19 cellular contexts compared by ENCODE assay signal in the genomic region with DNA sequence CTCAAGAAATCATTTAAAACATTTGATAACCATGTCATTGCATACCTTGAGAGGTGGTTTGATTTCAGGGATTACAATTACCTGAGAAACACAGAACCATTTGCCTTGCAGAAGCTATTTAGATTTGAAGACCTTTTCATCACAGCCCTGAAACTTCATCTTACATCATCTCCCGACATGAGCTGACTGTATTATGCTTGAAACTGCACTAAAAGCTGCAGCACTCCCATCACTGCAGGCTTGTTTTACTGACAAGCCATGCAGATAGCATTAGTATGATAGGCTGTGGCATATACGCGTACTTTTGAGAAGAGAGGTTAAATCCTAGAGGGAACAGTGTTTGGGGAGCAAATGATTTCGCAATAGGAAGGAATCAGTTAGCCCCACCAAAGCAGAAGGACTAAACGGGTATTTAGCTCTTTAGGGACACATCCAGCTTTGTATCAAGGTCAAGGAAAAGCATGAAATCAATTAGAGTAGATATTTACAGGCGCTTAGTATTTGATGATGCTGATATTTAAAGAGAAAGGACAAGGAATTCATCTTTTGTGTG.
"Had no signal": no experiment of that assay in that cellular context is flagged by ENCODE, and none has a peak within 500 bp of the region (broad histone marks: within the 10 kb centered on the region; RNA-seq: fewer than 3 reads in every experiment).

No MANE protein-coding gene starts in this region.

- H3K36me3 ChIP-seq: adrenal gland, ascending aorta, breast epithelium, colonic mucosa, esophagus muscularis mucosa, gastrocnemius medialis, left ventricle myocardium inferior, prostate gland, tibial nerve, WERI-Rb-1 had no signal

- ATAC-seq: activated naive CD4-positive, alpha-beta T cell treated with anti-CD3 and anti-CD28 coated beads, Interleukin-2, amount 50 U/mL, for 72 hours; activated T-helper 17 cell treated with anti-CD3 and anti-CD28 coated beads, Interleukin-2, amount 50 U/mL, for 72 hours; gastrocnemius medialis; naive thymus-derived CD8-positive, alpha-beta T cell; right cardiac atrium; stimulated activated naive CD8-positive, alpha-beta T cell treated with anti-CD3 and anti-CD28 coated beads, Interleukin-15, amount 100 ng/mL, for 72 hours had no signal

- H3K9me3 ChIP-seq: adrenal gland, ascending aorta, breast epithelium, colonic mucosa, esophagus muscularis mucosa, gastrocnemius medialis, left ventricle myocardium inferior, prostate gland, tibial nerve had no signal

- H3K4me3 ChIP-seq: adrenal gland, ascending aorta, breast epithelium, colonic mucosa, esophagus muscularis mucosa, gastrocnemius medialis, left ventricle myocardium inferior, prostate gland, tibial nerve had no signal

- H3K27me3 ChIP-seq: ascending aorta, colonic mucosa, esophagus muscularis mucosa, gastrocnemius medialis had no signal

- DNase-seq: activated CD4-positive, alpha-beta T cell treated with anti-CD3 and anti-CD28 coated beads for 1 hour; activated T-cell treated with anti-CD3 and anti-CD28 coated beads, Interleukin-2, amount 50 U/mL, for 24 hours; adrenal gland; colonic mucosa; gastrocnemius medialis; hypothalamus; left ventricle myocardium inferior; naive thymus-derived CD8-positive, alpha-beta T cell; right cardiac atrium; stimulated activated CD4-positive, alpha-beta T cell treated with anti-CD3 and anti-CD28 coated beads, Interleukin-12 subunit alpha, Interleukin-12 subunit beta, amount 100 ng/mL, for 4 hours; stimulated activated naive CD8-positive, alpha-beta T cell treated with anti-CD3 and anti-CD28 coated beads, Interleukin-15, amount 100 ng/mL, for 72 hours; WERI-Rb-1 had no signal

- H3K4me1 ChIP-seq: adrenal gland, ascending aorta, breast epithelium, colonic mucosa, gastrocnemius medialis, left ventricle myocardium inferior, prostate gland, tibial nerve had no signal

- H3K27ac ChIP-seq: adrenal gland, ascending aorta, breast epithelium, colonic mucosa, esophagus muscularis mucosa, gastrocnemius medialis, left ventricle myocardium inferior, prostate gland, tibial nerve, WERI-Rb-1 had no signal
